ENCODE assay signal across 24 cellular contexts in the genomic region with DNA sequence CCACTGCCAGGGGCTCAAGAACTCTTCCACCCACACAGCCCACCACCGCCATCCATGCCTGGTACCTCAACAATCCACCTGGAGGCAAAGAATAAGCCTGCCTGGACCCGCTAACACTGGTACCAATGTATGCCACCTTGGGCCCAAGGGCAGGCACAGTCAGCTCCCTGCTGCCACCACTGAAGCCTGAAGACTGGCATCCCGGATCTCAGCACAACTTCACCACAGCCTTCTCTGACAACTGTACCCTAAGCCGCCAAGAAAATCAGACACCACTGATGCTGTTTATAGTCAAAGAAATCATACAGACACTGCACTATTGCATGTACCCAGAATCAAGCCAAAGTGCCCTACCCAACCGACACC. TPM values are rescaled to one million over a fixed set of nuclear protein-coding genes. Genes with fewer than 3 reads are reported as not detected.
"Had no signal": no experiment of that assay in that cellular context is flagged by ENCODE, and none has a peak within 500 bp of the region (broad histone marks: within the 10 kb centered on the region; RNA-seq: fewer than 3 reads in every experiment).

No MANE protein-coding gene starts in this region.

- H3K4me1 ChIP-seq: pancreas, right atrium auricular region, spleen, tibial nerve, upper lobe of right lung, uterus had no signal

- ATAC-seq: esophagus mucosa; left lobe of liver; pancreas; stimulated activated naive CD8-positive, alpha-beta T cell treated with anti-CD3 and anti-CD28 coated beads, Interleukin-15, Interleukin-2, amounts not matched to agents 100 U/mL and 50 U/mL, for 24 hours; upper lobe of right lung had no signal

- H3K27me3 ChIP-seq: gastrocnemius medialis, hepatocyte, neutrophil, pancreas, right atrium auricular region, sigmoid colon, spleen, tibial nerve, upper lobe of right lung, uterus had no signal

- H3K36me3 ChIP-seq: gastrocnemius medialis, heart left ventricle, neutrophil, pancreas, right atrium auricular region, sigmoid colon, spleen, thoracic aorta, tibial nerve, upper lobe of right lung, uterus had no signal

- H3K4me3 ChIP-seq: gastrocnemius medialis, heart left ventricle, hepatocyte, lung, pancreas, right atrium auricular region, sigmoid colon, skin epidermis, spleen, thoracic aorta, tibial nerve, upper lobe of right lung, uterus had no signal

- DNase-seq: effector CD8-positive, alpha-beta T cell; foreskin fibroblast; kidney; naive B cell; pancreas; sigmoid colon; spleen; stimulated activated CD4-positive, alpha-beta T cell treated with anti-CD3 and anti-CD28 coated beads, Interleukin-4, amount 100 ng/mL, for 4 hours; stimulated activated naive CD8-positive, alpha-beta T cell treated with anti-CD3 and anti-CD28 coated beads, Interleukin-15, Interleukin-2, amounts not matched to agents 100 U/mL and 50 U/mL, for 24 hours; substantia nigra; upper lobe of right lung; uterus had no signal

- H3K9me3 ChIP-seq: gastrocnemius medialis, neutrophil, pancreas, right atrium auricular region, sigmoid colon, spleen, thoracic aorta, tibial nerve, upper lobe of right lung, uterus had no signal

- H3K27ac ChIP-seq: epithelial cell of prostate, gastrocnemius medialis, heart left ventricle, hepatocyte, neutrophil, pancreas, right atrium auricular region, sigmoid colon, skin epidermis, spleen, thoracic aorta, tibial nerve, upper lobe of right lung, uterus had no signal

RNA-seq across cellular contexts. Expression of gene IGSF11, which starts 56.3 kb away (rescaled TPM):
- total RNA-seq: hepatocyte had no signal
